Comparison of ENCODE assay signal across 1 cellular context in genomic region chr10:73967544-73967943, GRCh38.
TF ChIP-seq lines count a peak whose summit lies in the region.

No MANE protein-coding gene starts in this region.

TF ChIP-seq in A549, 52 proteins besides CTCF, POLR2A, EP300 and RAD21 (continued from another document):
- no peak for TF ChIP-seq CHD4 (IDR thresholded peaks at IDR 0.05; ENCODE audit: borderline replicate concordance)
